14 cellular contexts compared by ENCODE assay signal in genomic region chr7:90579181-90579688, GRCh38. TPM values are rescaled to one million over a fixed set of nuclear protein-coding genes. Genes with fewer than 3 reads are reported as not detected.
DNase-seq lines count a peak whose midpoint lies in the region; ATAC-seq and TF ChIP-seq lines count a peak whose summit lies in the region.
"Had no signal": no experiment of that assay in that cellular context is flagged by ENCODE, and none has a peak within 500 bp of the region (broad histone marks: within the 10 kb centered on the region; RNA-seq: fewer than 3 reads in every experiment).

No MANE protein-coding gene starts in this region.

- H2BK5ac ChIP-seq in mesenchymal stem cell (ENCODE audit: low read depth, low read length, poor library complexity, severe bottlenecking): no peak overlapping the region

- no peak overlapping the region for H2AFZ ChIP-seq in mesenchymal stem cell (ENCODE audit: low read depth, low read length)

- H2AK5ac ChIP-seq in mesenchymal stem cell (ENCODE audit: low read length, severe bottlenecking): no peak overlapping the region

- no peaks in the 10 kb centered on the region for H3K79me1 ChIP-seq in mesenchymal stem cell (replicated peaks; ENCODE audit: low read length, poor library complexity, severe bottlenecking)

- peak overlapping the region in 1 of 2 experiments; percentile 83 for H2BK12ac ChIP-seq in mesenchymal stem cell (ENCODE audit: low read length in 2 of 2)

- H3K14ac ChIP-seq in mesenchymal stem cell (ENCODE audit: low read length in 2 of 2): peak overlapping the region in 1 of 2 experiments; percentile 75

- H3K9me3 ChIP-seq in breast epithelium: no peaks in the 10 kb centered on the region
- H3K9me3 ChIP-seq in mesenchymal stem cell (ENCODE audit: control insufficient read depth, low read length): no peaks in the 10 kb centered on the region
- H3K9me3 ChIP-seq: esophagus squamous epithelium had no signal

- H3K4me3 ChIP-seq in breast epithelium: no peak overlapping the region
- H3K4me3 ChIP-seq in mesenchymal stem cell (ENCODE audit: insufficient read depth in 1 of 2, low read depth in 1 of 2, low read length in 2 of 2): no peak overlapping the region
- H3K4me3 ChIP-seq: esophagus squamous epithelium had no signal

- no peak overlapping the region for H2BK15ac ChIP-seq in mesenchymal stem cell (ENCODE audit: low read depth, poor library complexity, severe bottlenecking)

- TF ChIP-seq POLR2A in breast epithelium (IDR thresholded peaks at IDR 0.05): no peak

- H3K4me1 ChIP-seq in breast epithelium (peaks cover 0 to 4% of the 10 kb centered on the region in 2 donors), mesenchymal stem cell (ENCODE audit: control insufficient read depth, insufficient read depth, low read depth, low read length) (peaks cover 3% of the 10 kb centered on the region)
- H3K4me1 ChIP-seq: esophagus squamous epithelium had no signal

- TF ChIP-seq CTCF in AG09319 (IDR thresholded peaks at IDR 0.05; ENCODE audit: low read depth, low read length): peak; percentile 9; the same call in 1 of the 2 replicates
- no peak for TF ChIP-seq CTCF in breast epithelium (IDR thresholded peaks at IDR 0.05)

- H2BK120ac ChIP-seq in mesenchymal stem cell (ENCODE audit: low read depth, low read length): no peak overlapping the region

- ATAC-seq in GM19351 (IDR thresholded peaks at IDR 0.05; ENCODE audit: unreplicated experiment): no peak
- ATAC-seq: activated CD4-positive, alpha-beta T cell treated with anti-CD3 and anti-CD28 coated beads for 36 hours; Panc1 had no signal

- 95% methylated on average over 1 of the region's 4 CpGs for WGBS in mesenchymal stem cell

- no peak overlapping the region for H3K4me2 ChIP-seq in mesenchymal stem cell (ENCODE audit: low read length, poor library complexity, severe bottlenecking)

- H3K36me3 ChIP-seq in breast epithelium (no peaks in the 10 kb centered on the region), mesenchymal stem cell (ENCODE audit: control insufficient read depth in 1 of 2, insufficient read depth in 2 of 2, low read depth in 1 of 2, low read length in 2 of 2) (no peaks in the 10 kb centered on the region)
- H3K36me3 ChIP-seq: esophagus squamous epithelium had no signal

- H3K27ac ChIP-seq in breast epithelium (peak overlapping the region; percentile 66 to 81), mesenchymal stem cell (ENCODE audit: low read length, poor library complexity, severe bottlenecking) (no peak overlapping the region)
- H3K27ac ChIP-seq: C4-2B, esophagus squamous epithelium had no signal

- H4K91ac ChIP-seq in mesenchymal stem cell (ENCODE audit: low read length): no peak overlapping the region

- no peak overlapping the region for H3K9ac ChIP-seq in mesenchymal stem cell (ENCODE audit: low read length)

- H3K27me3 ChIP-seq in breast epithelium (no peaks in the 10 kb centered on the region), mesenchymal stem cell (ENCODE audit: control insufficient read depth in 1 of 2, insufficient read depth in 1 of 2, low read length in 2 of 2) (no peaks in the 10 kb centered on the region)
- H3K27me3 ChIP-seq: esophagus squamous epithelium had no signal

- no peak overlapping the region for H4K8ac ChIP-seq in mesenchymal stem cell (ENCODE audit: low read length)

- intact Hi-C loops in breast epithelium (cut with DNase I; ENCODE audit: low total_unique reads): no loop called here

- H3K18ac ChIP-seq in mesenchymal stem cell (ENCODE audit: low read depth in 1 of 2, low read length in 2 of 2): no peak overlapping the region

- H3K23ac ChIP-seq in mesenchymal stem cell (ENCODE audit: low read length in 2 of 2): no peak overlapping the region

- DNase-seq in AG09319 (ENCODE audit: extremely low read depth, low read depth) (no peak), KG1 (lab: John Stamatoyannopoulos, UW) (peak; percentile 53), breast epithelium (ENCODE audit: low spot score in 2 of 2) (peak in 1 of 2 donors; percentile 86), mesenchymal stem cell (peak; percentile 24), germinal center (ENCODE audit: low spot score) (no peak), OCI-M2 (lab: John Stamatoyannopoulos, UW; ENCODE audit: unreplicated experiment) (no peak)
- no peak for DNase-seq in activated naive CD4-positive, alpha-beta T cell treated with Interleukin-2 at 50 U/mL for 16 hours
- DNase-seq: activated CD4-positive, alpha-beta T cell treated with anti-CD3 and anti-CD28 coated beads for 36 hours; activated naive CD8-positive, alpha-beta T cell treated with anti-CD3 and anti-CD28 coated beads, Interleukin-2, amount 10 ng/mL, durations not matched to agents 7 days and 5 days; esophagus squamous epithelium; stimulated activated naive CD4-positive, alpha-beta T cell treated with Interleukin-2 at 50 U/mL for 16 hours had no signal

- H3K4ac ChIP-seq in mesenchymal stem cell (ENCODE audit: low read depth in 1 of 2, low read length in 2 of 2): no peak overlapping the region

RNA-seq across cellular contexts. Expression of gene CDK14, which starts 16.9 kb away (rescaled TPM):
- 10 to 100 TPM; 16.3 to 64.7 (median 29.8) TPM for total RNA-seq in breast epithelium
- 6.6 TPM for polyA plus RNA-seq in mesenchymal stem cell (2013, experiment 1 of 2)
- polyA plus RNA-seq in mesenchymal stem cell (2013, experiment 2 of 2): 6.1 TPM

Comparison
In these comparisons a context has a peak if more than half of its experiments do, and no peak if none do; other contexts are left out.
1. DNase-seq: peak in KG1 (single experiment) and mesenchymal stem cell (single experiment); none in AG09319 (single experiment), germinal center (single experiment), OCI-M2 (single experiment) and activated naive CD4-positive, alpha-beta T cell treated with Interleukin-2 at 50 U/mL for 16 hours (single experiment).